ENCODE assay signal across 18 cellular contexts in genomic region chr5:173317852-173318251, GRCh38. TPM values are rescaled to one million over a fixed set of nuclear protein-coding genes. Genes with fewer than 3 reads are reported as not detected.
DNase-seq lines count a peak whose midpoint lies in the region; ATAC-seq, FAIRE-seq and TF ChIP-seq lines count a peak whose summit lies in the region.
"Had no signal": no experiment of that assay in that cellular context is flagged by ENCODE, and none has a peak within 500 bp of the region (broad histone marks: within the 10 kb centered on the region; RNA-seq: fewer than 3 reads in every experiment).

No MANE protein-coding gene starts in this region.

- H3K79me2 ChIP-seq in HepG2 (ENCODE audit: insufficient read depth, low read length) (peaks cover 5% of the 10 kb centered on the region), K562 (ENCODE audit: control insufficient read depth, insufficient read depth, low read length) (no peaks in the 10 kb centered on the region)

- H3K4me3 Mint-ChIP-seq in nephron = no peak overlapping the region
- H3K4me3 Mint-ChIP-seq in activated CD4-positive, alpha-beta T cell treated with anti-CD3 and anti-CD28 coated beads for 36 hours = no peak overlapping the region

- TF ChIP-seq CTCF in HepG2 (CRISPR knock-in tag; IDR thresholded peaks at IDR 0.05) (no peak), right lobe of liver (IDR thresholded peaks at IDR 0.05) (no peak), K562 (IDR thresholded peaks at IDR 0.05 in 2 of 3, conservative IDR thresholded peaks at IDR 0.05 in 1 of 3; ENCODE audit: insufficient read depth in 2 of 3, low read depth in 1 of 3, low read length in 3 of 3) (no peak), nephron (IDR thresholded peaks at IDR 0.05; ENCODE audit: unreplicated experiment in 3 of 3) (no peak)

- no peaks in the 10 kb centered on the region for H3K9me3 ChIP-seq in HepG2 (ENCODE audit: low read length)
- no peaks in the 10 kb centered on the region for H3K9me3 ChIP-seq in right lobe of liver
- no peaks in the 10 kb centered on the region for H3K9me3 ChIP-seq in K562 (replicated peaks; ENCODE audit: control insufficient read depth, insufficient read depth, low read depth, low read length)

- CTCF ChIA-PET in HepG2 (lab: Yijun Ruan, JAX; ENCODE audit: low intra/inter-chr PET ratio, low total read pairs) = no interaction called here
- CTCF ChIA-PET in K562 (lab: Yijun Ruan, JAX; ENCODE audit: low intra/inter-chr PET ratio) = no interaction called here
- CTCF ChIA-PET in activated CD4-positive, alpha-beta T cell treated with anti-CD3 and anti-CD28 coated beads for 36 hours (lab: Charles Lee) = no interaction called here

- H3K4me1 ChIP-seq in HepG2 (ENCODE audit: insufficient read depth, low read length) (peaks cover 49% of the 10 kb centered on the region), right lobe of liver (peaks cover 0 to 16% (median 0%) of the 10 kb centered on the region in 4 donors), K562 (replicated peaks in 1 of 2; ENCODE audit: control insufficient read depth in 2 of 2, insufficient read depth in 2 of 2, low read length in 2 of 2) (peaks cover 0 to 16% of the 10 kb centered on the region in 2 experiments; a peak in 2 of 5 replicates)

- peak overlapping the region; percentile 68 to 96 (median 88) for H3K27ac Mint-ChIP-seq in nephron
- H3K27ac Mint-ChIP-seq in activated CD4-positive, alpha-beta T cell treated with anti-CD3 and anti-CD28 coated beads for 36 hours = no peak overlapping the region

- H4K20me1 ChIP-seq in HepG2 (ENCODE audit: insufficient read depth, low read length) (peaks cover 18% of the 10 kb centered on the region), K562 (replicated peaks; ENCODE audit: control insufficient read depth, insufficient read depth, low read length) (no peaks in the 10 kb centered on the region)

- no peak for TF ChIP-seq EP300 in HepG2 (IDR thresholded peaks at IDR 0.05; ENCODE audit: low read depth in 2 of 2, low read length in 2 of 2)
- TF ChIP-seq EP300 in HepG2 (CRISPR knock-in tag; IDR thresholded peaks at IDR 0.05; ENCODE audit: borderline replicate concordance) = no peak
- no peak for TF ChIP-seq EP300 in K562 (IDR thresholded peaks at IDR 0.05; ENCODE audit: low read length)

- H3K36me3 ChIP-seq in HepG2 (replicated peaks in 1 of 2; ENCODE audit: control insufficient read depth in 1 of 2, insufficient read depth in 2 of 2, low read length in 2 of 2) = peaks cover 40 to 67% of the 10 kb centered on the region in 2 experiments
- H3K36me3 ChIP-seq in right lobe of liver = no peaks in the 10 kb centered on the region
- H3K36me3 ChIP-seq in K562 (ENCODE audit: control insufficient read depth, insufficient read depth, low read length) = peaks cover 66% of the 10 kb centered on the region; the same call in 2 of the 3 replicates

- no peak overlapping the region for H2AFZ ChIP-seq in HepG2 (ENCODE audit: low read length)
- no peak overlapping the region for H2AFZ ChIP-seq in K562 (ENCODE audit: low read depth, low read length)

- H3K27me3 ChIP-seq in HepG2 (ENCODE audit: control insufficient read depth in 1 of 2, insufficient read depth in 2 of 2, low read length in 2 of 2) (no peaks in the 10 kb centered on the region), right lobe of liver (no peaks in the 10 kb centered on the region), K562 (ENCODE audit: control insufficient read depth in 2 of 2, insufficient read depth in 2 of 2, low read length in 2 of 2) (no peaks in the 10 kb centered on the region)

- H3K9ac ChIP-seq in HepG2 (ENCODE audit: insufficient read depth, low read depth, low read length) (no peak overlapping the region), K562 (ENCODE audit: insufficient read depth in 1 of 2, low read depth in 2 of 2, low read length in 2 of 2) (no peak overlapping the region; a peak in 1 of 4 replicates)

- FAIRE-seq in HepG2 (lab: Jason Lieb, UNC) = no peak
- FAIRE-seq in K562 (lab: Jason Lieb, UNC) = no peak
- FAIRE-seq: GM12891, GM18507 had no signal

- DNase-seq in HepG2 (ENCODE audit: low spot score) (no peak), right lobe of liver (no peak), K562 (ENCODE audit: extremely low read depth in 1 of 4, low spot score in 3 of 4) (no peak), islet precursor cell (no peak), NCI-H146 (lab: John Stamatoyannopoulos, UW) (no peak)
- no peak for DNase-seq in activated CD4-positive, alpha-beta T cell treated with anti-CD3 and anti-CD28 coated beads for 36 hours
- DNase-seq: C1 segment of cervical spinal cord, GF-D8, NCI-H1436, NCI-H2081 treated with DMSO at 0.1 percent for 48 hours, NCI-H2227 treated with DMSO at 0.1 percent for 48 hours, NCI-H524 had no signal

- TF ChIP-seq RAD21 in HepG2 (CRISPR knock-in tag; IDR thresholded peaks at IDR 0.05) = no peak
- TF ChIP-seq RAD21 in K562 (CRISPR knock-in tag; conservative IDR thresholded peaks at IDR 0.05 in 1 of 2, IDR thresholded peaks at IDR 0.05 in 1 of 2) = no peak

- H3K4me3 ChIP-seq in HepG2 (replicated peaks in 1 of 3; ENCODE audit: insufficient read depth in 1 of 3, low read depth in 2 of 3, low read length in 3 of 3) = no peak overlapping the region
- no peak overlapping the region for H3K4me3 ChIP-seq in right lobe of liver
- H3K4me3 ChIP-seq in K562 = no peak overlapping the region
- H3K4me3 ChIP-seq: SK-N-MC had no signal

- in situ Hi-C loops in HepG2 (cut with HindIII; ENCODE audit: extremely low pct_ligation_motif_present, low pct_unique_long_range_greater_than_20kb) (no loop called here), K562 (cut with MboI) (no loop called here)

- H3K9me3 Mint-ChIP-seq in nephron = no peaks in the 10 kb centered on the region
- H3K9me3 Mint-ChIP-seq in activated CD4-positive, alpha-beta T cell treated with anti-CD3 and anti-CD28 coated beads for 36 hours (ENCODE audit: low read depth) = no peaks in the 10 kb centered on the region

- H3K27ac ChIP-seq in HepG2 (ENCODE audit: extremely low read length, insufficient read depth, low read length) (no peak overlapping the region), right lobe of liver (no peak overlapping the region), K562 (ENCODE audit: extremely low read depth, low read depth, low read length) (no peak overlapping the region)

- TF ChIP-seq POLR2A in HepG2 (IDR thresholded peaks at IDR 0.05; ENCODE audit: insufficient read depth in 1 of 2, low read depth in 2 of 2, low read length in 2 of 2) = no peak
- no peak for TF ChIP-seq POLR2A in right lobe of liver (IDR thresholded peaks at IDR 0.05)
- no peak for TF ChIP-seq POLR2A in K562 (conservative IDR thresholded peaks at IDR 0.05)

- BruUV-seq in HepG2 (replicated peaks; lab: Mats Ljungman, UMichigan) = no TSS peak
- BruUV-seq in K562 (replicated peaks; lab: Mats Ljungman, UMichigan) = no TSS peak

- WGBS in HepG2 (ENCODE audit: low lambda C conversion rate) = 97% methylated on average over 18 of the region's 18 CpGs
- WGBS in right lobe of liver (ENCODE audit: insufficient coverage, low coverage, low lambda C conversion rate, missing lambda C conversion rate) = 94% methylated on average over 3 of the region's 18 CpGs
- WGBS in K562 (ENCODE audit: insufficient coverage, low coverage, missing lambda C conversion rate) = 87% methylated on average over 15 of the region's 18 CpGs

- H3K36me3 Mint-ChIP-seq in nephron (ENCODE audit: low read depth) = peaks cover 12% of the 10 kb centered on the region
- H3K36me3 Mint-ChIP-seq in activated CD4-positive, alpha-beta T cell treated with anti-CD3 and anti-CD28 coated beads for 36 hours (ENCODE audit: low read depth) = peaks cover 55% of the 10 kb centered on the region

- H3K27me3 Mint-ChIP-seq in nephron (ENCODE audit: low read depth) = peaks cover 4% of the 10 kb centered on the region
- peaks cover 29% of the 10 kb centered on the region for H3K27me3 Mint-ChIP-seq in activated CD4-positive, alpha-beta T cell treated with anti-CD3 and anti-CD28 coated beads for 36 hours

- POLR2A ChIA-PET in HepG2 (lab: Yijun Ruan, JAX) (interaction anchor here (1.4 to 6.6 kb wide), 3 partner anchors 11 to 21 kb away, joined by 4 to 86 read pairs (median 5); partner anchors contain the start of gene STC2), K562 (lab: Yijun Ruan, JAX) (interaction anchor here (1.0 to 1.5 kb wide), 2 partner anchors 9 to 14 kb away, joined by 5 to 6 read pairs; no protein-coding TSS in a partner anchor)
- POLR2A ChIA-PET in activated CD4-positive, alpha-beta T cell treated with anti-CD3 and anti-CD28 coated beads for 36 hours (lab: Charles Lee) = no interaction called here

- intact Hi-C loops in HepG2 (cut with micrococcal nuclease; ENCODE audit: unreplicated experiment) = no loop called here
- intact Hi-C loops in right lobe of liver (cut with DNase I) = no loop called here
- intact Hi-C loops in K562 (cut with micrococcal nuclease) = no loop called here
- intact Hi-C loops in activated CD4-positive, alpha-beta T cell treated with anti-CD3 and anti-CD28 coated beads for 36 hours (cut with DNase I, micrococcal nuclease) = no loop called here

- no peak for ATAC-seq in HepG2
- ATAC-seq in right lobe of liver = no peak
- no peak; the same call in 2 of the 3 replicates for ATAC-seq in K562
- no peak for ATAC-seq in HG02610 (IDR thresholded peaks at IDR 0.05; ENCODE audit: unreplicated experiment)
- ATAC-seq in activated CD4-positive, alpha-beta T cell treated with anti-CD3 and anti-CD28 coated beads for 36 hours = no peak
- ATAC-seq: Panc1 had no signal

- H3K9me1 ChIP-seq in K562 (ENCODE audit: control insufficient read depth, insufficient read depth, low read length) = no peaks in the 10 kb centered on the region

- peaks cover 95% of the 10 kb centered on the region for H3K4me1 Mint-ChIP-seq in nephron
- no peaks in the 10 kb centered on the region for H3K4me1 Mint-ChIP-seq in activated CD4-positive, alpha-beta T cell treated with anti-CD3 and anti-CD28 coated beads for 36 hours

- no peak overlapping the region for H3K4me2 ChIP-seq in HepG2 (ENCODE audit: low read depth, low read length)
- H3K4me2 ChIP-seq in K562 (ENCODE audit: insufficient read depth, low read length) = no peak overlapping the region

RNA-seq across cellular contexts. Expression of gene STC2, which starts 10.4 kb away (rescaled TPM):
- total RNA-seq in HepG2 (2016; rRNA removed; fragmentation: Illumina TruSeq; extraction: Trizol) (10.7 and 27.1 TPM in 2 replicates), right lobe of liver (10 to 100 TPM in 1 of 6 experiments, 1 to 10 TPM in 2, under 1 TPM in 1, not detected in 2; 0.20 to 18.8 (median 3.4) TPM), K562 (2014; rRNA removed) (23.8 and 30.1 TPM in 2 replicates), K562 (2014; rRNA removed; fragmentation: Illumina TruSeq; extraction: Trizol) (6.5 and 7.4 TPM in 2 replicates), K562 (2015; rRNA removed; fragmentation: Illumina TruSeq; extraction: Trizol) (7.2 and 8.9 TPM in 2 replicates), K562 (2021) (19.2 and 21.8 TPM in 2 replicates)
- total RNA-seq in HepG2 (2016; cell fraction: cytosol; rRNA removed; fragmentation: Illumina TruSeq; extraction: Trizol; ENCODE audit: low read depth) = 2.6 and 3.3 TPM in 2 replicates
- total RNA-seq in HepG2 (2016; cell fraction: insoluble cytoplasmic fraction; rRNA removed; fragmentation: Illumina TruSeq; extraction: Trizol) = 7.9 and 28.0 TPM in 2 replicates
- 6.2 and 6.4 TPM in 2 replicates for total RNA-seq in HepG2 (2016; cell fraction: membrane; rRNA removed; fragmentation: Illumina TruSeq; extraction: Trizol)
- 33.8 and 37.3 TPM in 2 replicates for total RNA-seq in HepG2 (2016; cell fraction: nucleus; rRNA removed; fragmentation: Illumina TruSeq; extraction: Trizol)
- polyA plus RNA-seq in HepG2 (2011; rRNA removed) (69.2 and 94.0 TPM in 2 replicates), K562 (2011; rRNA removed) (4.3 and 4.7 TPM in 2 replicates), K562 (2014; fragmentation: Illumina TruSeq; extraction: Trizol) (11.4 and 16.1 TPM in 2 replicates), K562 (2014; fragmentation: Nextera tagmentation; extraction: Ambion mirVana) (under 1 TPM; 0.62 to 0.63 TPM), K562 (2014; rRNA removed) (25.6 and 31.7 TPM in 2 replicates)
- 102 and 149 TPM in 2 replicates for polyA plus RNA-seq in HepG2 (2011; cell fraction: cytosol; rRNA removed)
- 198 and 199 TPM in 2 replicates for polyA plus RNA-seq in HepG2 (2011; cell fraction: nucleus; rRNA removed)
- 94.1 and 190 TPM in 2 replicates for polyA plus RNA-seq in HepG2 (2012)
- polyA plus RNA-seq in HepG2 (2016; cell fraction: cytosol; fragmentation: Illumina TruSeq; extraction: Trizol; ENCODE audit: low read depth) = 2.2 TPM in 2 replicates
- polyA plus RNA-seq in HepG2 (2016; cell fraction: insoluble cytoplasmic fraction; fragmentation: Illumina TruSeq; extraction: Trizol; ENCODE audit: low read depth) = 8.5 and 9.7 TPM in 2 replicates
- 3.9 and 4.3 TPM in 2 replicates for polyA plus RNA-seq in HepG2 (2016; cell fraction: membrane; fragmentation: Illumina TruSeq; extraction: Trizol; ENCODE audit: low read depth)
- 51.5 and 52.5 TPM in 2 replicates for polyA plus RNA-seq in HepG2 (2016; cell fraction: nucleus; fragmentation: Illumina TruSeq; extraction: Trizol; ENCODE audit: insufficient read depth, low read depth)
- 19.1 and 61.4 TPM in 2 replicates for polyA minus RNA-seq in HepG2 (2011; rRNA and poly(A)+ RNA removed; ENCODE audit: low replicate concordance)
- 90.7 and 104 TPM in 2 replicates for polyA minus RNA-seq in HepG2 (2011; cell fraction: cytosol; rRNA and poly(A)+ RNA removed)
- 135 and 186 TPM in 2 replicates for polyA minus RNA-seq in HepG2 (2011; cell fraction: nucleus; rRNA and poly(A)+ RNA removed)
- total RNA-seq in K562 (2011; cell fraction: chromatin; rRNA removed; ENCODE audit: low replicate concordance) = 18.5 and 24.8 TPM in 2 replicates
- total RNA-seq in K562 (2011; cell fraction: nucleolus; rRNA removed) = 30.9 and 40.0 TPM in 2 replicates
- 23.3 and 29.5 TPM in 2 replicates for total RNA-seq in K562 (2011; cell fraction: nucleoplasm; rRNA removed)
- polyA plus RNA-seq in K562 (2011; cell fraction: cytosol; rRNA removed) = 1.9 and 4.0 TPM in 2 replicates
- polyA plus RNA-seq in K562 (2011; cell fraction: nucleus; rRNA removed) = 8.8 and 11.6 TPM in 2 replicates
- polyA plus RNA-seq in K562 (2012) = 8.1 and 31.8 TPM in 2 replicates
- polyA minus RNA-seq in K562 (2011; rRNA and poly(A)+ RNA removed) = 4.0 and 5.4 TPM in 2 replicates
- 3.7 and 4.5 TPM in 2 replicates for polyA minus RNA-seq in K562 (2011; cell fraction: cytosol; rRNA and poly(A)+ RNA removed)
- 16.7 and 17.5 TPM in 2 replicates for polyA minus RNA-seq in K562 (2011; cell fraction: nucleus; rRNA and poly(A)+ RNA removed)
- 10 to 100 TPM; 31.5 to 49.6 TPM for total RNA-seq in activated CD4-positive, alpha-beta T cell treated with anti-CD3 and anti-CD28 coated beads for 36 hours

Comparison
In these comparisons a context has a peak if more than half of its experiments do, and no peak if none do; other contexts are left out.
1. Of the 241 proteins assayed by ChIP-seq in both HepG2 and K562: peak only in HepG2: none; only in K562: RBM22; in both: RBFOX2; in neither: 239.